Comparison of ENCODE assay signal across 8 cellular contexts in the genomic region with DNA sequence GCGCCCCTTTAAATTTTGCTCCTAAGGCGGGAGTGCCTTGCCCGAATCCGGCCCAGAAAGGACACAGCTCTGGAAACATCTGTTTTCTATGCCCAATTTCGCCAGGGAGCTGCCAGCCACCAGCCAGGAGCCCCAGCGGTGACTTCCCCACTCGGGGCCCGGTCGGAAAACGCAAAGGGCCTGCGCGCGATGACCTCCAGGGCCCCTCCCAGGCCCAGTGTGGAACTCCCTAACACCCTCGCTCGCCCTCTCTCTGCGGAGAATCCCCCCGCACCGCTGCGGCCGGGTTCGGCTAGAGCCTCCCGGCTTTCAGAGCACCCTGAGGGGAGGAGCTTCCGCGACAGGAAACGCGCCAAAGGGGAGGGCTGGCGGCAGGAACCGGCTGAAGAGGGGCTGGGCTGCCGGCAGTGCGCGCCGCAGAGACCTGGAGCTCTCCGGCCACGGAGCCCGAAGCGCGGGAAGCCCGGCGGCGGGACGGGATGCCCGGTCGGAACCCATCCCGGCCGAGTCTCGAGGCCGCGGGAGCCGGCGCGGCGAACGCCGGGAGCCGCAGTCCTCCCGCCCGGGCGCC. TPM values are rescaled to one million over a fixed set of nuclear protein-coding genes. Genes with fewer than 3 reads are reported as not detected.
DNase-seq lines count a peak whose midpoint lies in the region; ATAC-seq and TF ChIP-seq lines count a peak whose summit lies in the region.

No MANE protein-coding gene starts in this region.

- ATAC-seq in HG02852 (IDR thresholded peaks at IDR 0.05; ENCODE audit: unreplicated experiment) (peak; percentile 78), aorta (ENCODE audit: low FRiP score) (peak; percentile 92)

- intact Hi-C loops in aorta (cut with DNase I) = no loop called here

- DNase-seq in GM13977 (ENCODE audit: low spot score) (peak; percentile 95), NCI-H1436 treated with DMSO at 0.1 percent for 48 hours (lab: John Stamatoyannopoulos, UW) (peak; percentile 12), T-helper 1 cell (peak; percentile 64 to 88 (median 75)), hepatic stellate cell (ENCODE audit: low spot score) (peak; percentile 93), aorta (peak; percentile 93 to 94)

- no peak for TF ChIP-seq CTCF in GM13977 (IDR thresholded peaks at IDR 0.05; ENCODE audit: extremely low read depth, insufficient read depth, missing control alignments)

- H3K27me3 ChIP-seq in rectal smooth muscle tissue (ENCODE audit: control insufficient read depth, insufficient read depth, low read length) (no peaks in the 10 kb centered on the region), aorta (ENCODE audit: control insufficient read depth in 1 of 2, insufficient read depth in 2 of 2, low read length in 1 of 2) (no peaks in the 10 kb centered on the region)

- peak overlapping the region; percentile 87 for H3K4me3 ChIP-seq in rectal smooth muscle tissue (ENCODE audit: low read length)
- peak overlapping the region; percentile 54 to 69 for H3K4me3 ChIP-seq in aorta (ENCODE audit: low read length in 2 of 2)

- H3K9ac ChIP-seq in rectal smooth muscle tissue (ENCODE audit: low read length) = peak overlapping the region; percentile 29

- H3K9me3 ChIP-seq in aorta (ENCODE audit: control insufficient read depth, low read length) = no peaks in the 10 kb centered on the region

- in situ Hi-C loops in GM13977 (cut with MboI; ENCODE audit: low pct_unique_long_range_greater_than_20kb, low sequenced_read_pairs, unreplicated experiment) = no loop called here

- no peaks in the 10 kb centered on the region for H3K4me1 ChIP-seq in rectal smooth muscle tissue (ENCODE audit: control insufficient read depth, insufficient read depth, low read length)
- no peaks in the 10 kb centered on the region for H3K4me1 ChIP-seq in aorta (ENCODE audit: control insufficient read depth in 1 of 2, insufficient read depth in 2 of 2, low read length in 2 of 2)

- H3K36me3 ChIP-seq in rectal smooth muscle tissue (ENCODE audit: control insufficient read depth, insufficient read depth, low read length) (no peaks in the 10 kb centered on the region), aorta (ENCODE audit: control insufficient read depth in 1 of 2, insufficient read depth in 2 of 2, low read length in 1 of 2) (no peaks in the 10 kb centered on the region)

- WGBS in aorta, 2 donors = 0% methylated on average over 35 to 58 of the region's 58 CpGs

- peak overlapping the region; percentile 55 for H3K27ac ChIP-seq in angular gyrus (ENCODE audit: low read depth, low read length)
- peak overlapping the region; percentile 71 for H3K27ac ChIP-seq in rectal smooth muscle tissue (ENCODE audit: low read depth, low read length)
- H3K27ac ChIP-seq in aorta (ENCODE audit: low read depth in 1 of 2, low read length in 2 of 2) = peak overlapping the region in 1 of 2 donors; percentile 71

RNA-seq across cellular contexts. Expression of gene CLSPN, which starts 0.5 kb away (rescaled TPM):
- 1 to 10 TPM in 1 of 2 donors, under 1 TPM in 1; 0.96 to 1.1 TPM for total RNA-seq in aorta
- polyA plus RNA-seq in aorta = not detected

RNA-seq across cellular contexts. Expression of gene AGO4, which starts 38.5 kb away (rescaled TPM):
- 10 to 100 TPM; 27.3 to 39.9 TPM for total RNA-seq in aorta
- polyA plus RNA-seq in aorta = 1 to 10 TPM; 5.6 to 8.6 TPM

RNA-seq across cellular contexts. Expression of gene C1orf216, which starts 50.6 kb away (rescaled TPM):
- 10 to 100 TPM; 18.7 to 19.7 TPM for total RNA-seq in aorta
- polyA plus RNA-seq in aorta = 10 to 100 TPM; 14.4 to 20.7 TPM

Comparison
In these comparisons a context has a peak if more than half of its experiments do, and no peak if none do; other contexts are left out.
1. DNase-seq: peak in every context shown above with its lines; median percentile 95 in GM13977; 94 in aorta; 93 in hepatic stellate cell; 75 in T-helper 1 cell; 12 in NCI-H1436 treated with DMSO at 0.1 percent for 48 hours.